Comparison of ENCODE assay signal across 26 cellular contexts in the genomic region with DNA sequence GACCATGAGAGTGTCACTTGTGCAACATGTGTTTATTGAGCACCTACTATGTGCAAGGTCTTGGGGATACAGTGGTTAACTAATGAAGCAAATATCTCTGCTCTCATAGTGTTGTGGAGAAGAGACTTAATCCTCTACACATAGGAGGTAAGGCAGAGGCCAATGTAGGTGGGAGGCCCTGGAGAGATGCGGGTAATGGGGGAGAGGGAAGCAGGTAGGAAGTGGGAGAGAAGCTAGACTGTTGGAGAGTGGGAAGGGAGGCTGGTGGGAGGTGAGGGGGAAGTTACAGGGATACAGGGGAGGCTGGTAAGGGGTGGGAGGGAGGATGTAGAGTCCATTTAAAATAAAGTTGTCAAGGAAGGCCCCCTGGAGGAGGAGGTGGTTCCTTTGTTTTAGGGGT.
"Had no signal": no experiment of that assay in that cellular context is flagged by ENCODE, and none has a peak within 500 bp of the region (broad histone marks: within the 10 kb centered on the region; RNA-seq: fewer than 3 reads in every experiment).

No MANE protein-coding gene starts in this region.

- H3K4me2 ChIP-seq: hepatocyte had no signal

- H2AFZ ChIP-seq: hepatocyte had no signal

- H3K27ac ChIP-seq: dorsolateral prefrontal cortex, esophagus muscularis mucosa, foreskin keratinocyte, gastroesophageal sphincter, heart left ventricle, hepatocyte, lower lobe of right lung, neutrophil, prostate gland, sigmoid colon, testis, tibial nerve, upper lobe of right lung, vagina had no signal

- H3K4me3 ChIP-seq: dorsolateral prefrontal cortex, esophagus muscularis mucosa, gastroesophageal sphincter, heart left ventricle, hepatocyte, lower lobe of right lung, prostate gland, sigmoid colon, testis, tibial nerve, upper lobe of right lung, vagina had no signal

- H3K9me3 ChIP-seq: esophagus muscularis mucosa, gastroesophageal sphincter, heart left ventricle, lower lobe of right lung, neutrophil, prostate gland, sigmoid colon, testis, tibial nerve, upper lobe of right lung, vagina had no signal

- H3K4me1 ChIP-seq: prostate gland, testis had no signal

- H3K27me3 ChIP-seq: esophagus muscularis mucosa, sigmoid colon, vagina had no signal

- H3K9me3 Mint-ChIP-seq: stimulated activated effector memory CD8-positive, alpha-beta T cell treated with anti-CD3 and anti-CD28 coated beads, Interleukin-12 subunit alpha, Interleukin-12 subunit beta, amount 100 ng/mL, for 72 hours had no signal

- H3K36me3 ChIP-seq: esophagus muscularis mucosa, gastroesophageal sphincter, heart left ventricle, lower lobe of right lung, neutrophil, prostate gland, sigmoid colon, tibial nerve, upper lobe of right lung, vagina had no signal

- DNase-seq: cerebellar nuclear complex; dorsolateral prefrontal cortex; effector CD8-positive, alpha-beta T cell; foreskin keratinocyte; heart left ventricle; kidney glomerular epithelial cell; left colon; left ventricle myocardium superior; lower lobe of right lung; naive thymus-derived CD8-positive, alpha-beta T cell; right cardiac atrium; sigmoid colon; stimulated activated CD4-positive, alpha-beta T cell treated with anti-CD3 and anti-CD28 coated beads, Interleukin-2, amount 100 ng/mL, for 24 hours; stimulated activated CD4-positive, alpha-beta T cell treated with anti-CD3 and anti-CD28 coated beads, Interleukin-4, amount 100 ng/mL, for 24 hours; stimulated activated naive CD8-positive, alpha-beta T cell treated with anti-CD3 and anti-CD28 coated beads, Interleukin-15, Interleukin-2, amounts not matched to agents 100 U/mL and 50 U/mL, for 24 hours; substantia nigra; testis; upper lobe of right lung had no signal

- H3K4me3 Mint-ChIP-seq: stimulated activated effector memory CD8-positive, alpha-beta T cell treated with anti-CD3 and anti-CD28 coated beads, Interleukin-12 subunit alpha, Interleukin-12 subunit beta, amount 100 ng/mL, for 72 hours had no signal

- H3K27ac Mint-ChIP-seq: naive thymus-derived CD8-positive, alpha-beta T cell; stimulated activated effector memory CD8-positive, alpha-beta T cell treated with anti-CD3 and anti-CD28 coated beads, Interleukin-12 subunit alpha, Interleukin-12 subunit beta, amount 100 ng/mL, for 72 hours had no signal

- H3K36me3 Mint-ChIP-seq: stimulated activated effector memory CD8-positive, alpha-beta T cell treated with anti-CD3 and anti-CD28 coated beads, Interleukin-12 subunit alpha, Interleukin-12 subunit beta, amount 100 ng/mL, for 72 hours had no signal

- ATAC-seq: foreskin keratinocyte; gastroesophageal sphincter; heart left ventricle; left colon; left ventricle myocardium superior; lower lobe of right lung; naive thymus-derived CD8-positive, alpha-beta T cell; stimulated activated effector memory CD8-positive, alpha-beta T cell treated with anti-CD3 and anti-CD28 coated beads, Interleukin-12 subunit alpha, Interleukin-12 subunit beta, amount 100 ng/mL, for 72 hours; stimulated activated naive CD8-positive, alpha-beta T cell treated with anti-CD3 and anti-CD28 coated beads, Interleukin-15, Interleukin-2, amounts not matched to agents 100 U/mL and 50 U/mL, for 24 hours; upper lobe of right lung had no signal
